Comparison of ENCODE assay signal across 23 cellular contexts in genomic region chr10:118309911-118310310, GRCh38.
"Had no signal": no experiment of that assay in that cellular context is flagged by ENCODE, and none has a peak within 500 bp of the region (broad histone marks: within the 10 kb centered on the region; RNA-seq: fewer than 3 reads in every experiment).

No MANE protein-coding gene starts in this region.

- H3K4me3 Mint-ChIP-seq: activated B cell treated with CpG ODN at 0.5 μM for 24 hours; activated CD8-positive, alpha-beta T cell treated with anti-CD3 and anti-CD28 coated beads for 36 hours; activated T-cell treated with anti-CD3 and anti-CD28 coated beads, Interleukin-2, amount 50 U/mL, for 4 hours; activated T-helper 17 cell treated with anti-CD3 and anti-CD28 coated beads, Interleukin-2, amount 50 U/mL, for 72 hours; immature natural killer cell; natural killer cell; neural progenitor cell had no signal

- H3K27me3 Mint-ChIP-seq: activated B cell treated with CpG ODN at 0.5 μM for 24 hours; activated CD8-positive, alpha-beta T cell treated with anti-CD3 and anti-CD28 coated beads for 36 hours; activated T-helper 17 cell treated with anti-CD3 and anti-CD28 coated beads, Interleukin-2, amount 50 U/mL, for 72 hours had no signal

- H3K9me3 Mint-ChIP-seq: activated B cell treated with CpG ODN at 0.5 μM for 24 hours; activated CD8-positive, alpha-beta T cell treated with anti-CD3 and anti-CD28 coated beads for 36 hours; activated T-cell treated with anti-CD3 and anti-CD28 coated beads, Interleukin-2, amount 50 U/mL, for 4 hours; activated T-helper 17 cell treated with anti-CD3 and anti-CD28 coated beads, Interleukin-2, amount 50 U/mL, for 72 hours; immature natural killer cell; natural killer cell; neural progenitor cell had no signal

- H3K27ac Mint-ChIP-seq: activated B cell treated with CpG ODN at 0.5 μM for 24 hours; activated CD8-positive, alpha-beta T cell treated with anti-CD3 and anti-CD28 coated beads for 36 hours; activated T-helper 17 cell treated with anti-CD3 and anti-CD28 coated beads, Interleukin-2, amount 50 U/mL, for 72 hours; immature natural killer cell; natural killer cell; neural progenitor cell had no signal

- H3K4me3 ChIP-seq: heart left ventricle, neural progenitor cell, right atrium auricular region, tibial nerve had no signal

- H3K9me3 ChIP-seq: heart left ventricle, right atrium auricular region, tibial nerve had no signal

- H3K4me1 Mint-ChIP-seq: activated B cell treated with CpG ODN at 0.5 μM for 24 hours; activated T-helper 17 cell treated with anti-CD3 and anti-CD28 coated beads, Interleukin-2, amount 50 U/mL, for 72 hours; immature natural killer cell had no signal

- DNase-seq: activated B cell treated with CpG ODN at 0.5 μM for 24 hours; activated CD4-positive, alpha-beta T cell treated with anti-CD3 and anti-CD28 coated beads, Interleukin-2, amount 50 U/mL, for 1 hour; activated CD8-positive, alpha-beta T cell treated with anti-CD3 and anti-CD28 coated beads for 36 hours; activated gamma-delta T cell treated with Interleukin-2 at 50 U/mL for 16 hours; activated naive CD4-positive, alpha-beta T cell treated with anti-CD3 and anti-CD28 coated beads, Interleukin-2, amount 50 U/mL, for 16 hours; activated T-cell treated with anti-CD3 and anti-CD28 coated beads, Interleukin-2, amount 50 U/mL, for 4 hours; amniotic stem cell; central memory CD4-positive, alpha-beta T cell; foreskin fibroblast; heart left ventricle; hypothalamus; immature natural killer cell; mesenchymal stem cell; natural killer cell; occipital lobe; stimulated activated CD4-positive, alpha-beta T cell treated with anti-CD3 and anti-CD28 coated beads, Interleukin-15, amount 100 ng/mL, for 24 hours; stimulated activated naive CD4-positive, alpha-beta T cell; T-helper 2 cell had no signal

- H3K4me1 ChIP-seq: neural progenitor cell had no signal

- H3K9ac ChIP-seq: neural progenitor cell had no signal

- ATAC-seq: activated CD8-positive, alpha-beta T cell treated with anti-CD3 and anti-CD28 coated beads for 36 hours; activated T-cell treated with anti-CD3 and anti-CD28 coated beads, Interleukin-2, amount 50 U/mL, for 4 hours; activated T-helper 17 cell treated with anti-CD3 and anti-CD28 coated beads, Interleukin-2, amount 50 U/mL, for 72 hours; esophagus mucosa; heart left ventricle; natural killer cell had no signal

- H3K27ac ChIP-seq: neural progenitor cell, right atrium auricular region, tibial nerve had no signal

- H3K27me3 ChIP-seq: heart left ventricle, neural progenitor cell, right atrium auricular region, tibial nerve had no signal
